28 cellular contexts compared by ENCODE assay signal in the genomic region with DNA sequence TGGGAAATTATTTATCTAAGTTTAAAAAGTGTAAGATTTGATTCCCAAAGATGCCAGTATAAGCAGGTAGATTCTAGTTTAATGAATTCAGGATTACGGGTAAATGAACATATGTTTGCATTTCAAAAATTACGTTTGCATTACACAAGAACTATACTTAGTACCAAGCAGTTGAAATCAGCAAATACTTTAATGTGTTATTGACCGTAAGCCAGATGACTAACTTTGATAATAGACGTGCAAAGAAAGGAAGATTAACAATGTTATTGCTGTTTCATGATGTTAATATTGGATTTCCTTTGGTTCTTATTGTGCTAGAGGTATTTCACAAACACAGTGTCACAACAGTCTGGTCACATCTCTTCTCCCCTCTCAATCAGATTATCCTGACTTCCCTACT.
"Had no signal": no experiment of that assay in that cellular context is flagged by ENCODE, and none has a peak within 500 bp of the region (broad histone marks: within the 10 kb centered on the region; RNA-seq: fewer than 3 reads in every experiment).

No MANE protein-coding gene starts in this region.

- H3K27me3 Mint-ChIP-seq: progenitor cell of endocrine pancreas; stimulated activated naive B cell treated with anti-CD40 and anti-IgM and Interleukin-4, amounts not matched to agents 10 μg/mL and 1 μg/mL and 100 μg/mL, for 72 hours; stimulated activated naive CD8-positive, alpha-beta T cell treated with anti-CD3 and anti-CD28 coated beads, Interleukin-15, Interleukin-2, amounts not matched to agents 100 ng/mL and 50 ng/mL, for 24 hours had no signal

- H3K9me3 ChIP-seq: ovary, psoas muscle, right lobe of liver, sigmoid colon, stomach, thoracic aorta, thyroid gland, tibial nerve, upper lobe of left lung, vagina had no signal

- H3K79me2 ChIP-seq: parathyroid adenoma had no signal

- H3K4me1 ChIP-seq: neural progenitor cell, parathyroid adenoma, psoas muscle, sigmoid colon, stomach, thyroid gland, tibial nerve, upper lobe of left lung, vagina had no signal

- H3K27me3 ChIP-seq: neural progenitor cell, ovary, right lobe of liver, sigmoid colon, stomach, thyroid gland, tibial nerve, upper lobe of left lung, vagina had no signal

- ATAC-seq: psoas muscle; right cardiac atrium; stimulated activated effector memory CD8-positive, alpha-beta T cell treated with anti-CD3 and anti-CD28 coated beads, Interleukin-12 subunit alpha, Interleukin-12 subunit beta, amount 100 ng/mL, for 72 hours; stimulated activated naive B cell treated with anti-CD40 and anti-IgM and Interleukin-4, amounts not matched to agents 10 μg/mL and 1 μg/mL and 100 μg/mL, for 72 hours had no signal

- H3K27ac Mint-ChIP-seq: nephron; neural progenitor cell; progenitor cell of endocrine pancreas; stimulated activated effector memory CD8-positive, alpha-beta T cell treated with anti-CD3 and anti-CD28 coated beads, Interleukin-12 subunit alpha, Interleukin-12 subunit beta, amount 100 ng/mL, for 72 hours; stimulated activated naive B cell treated with anti-CD40 and anti-IgM and Interleukin-4, amounts not matched to agents 10 μg/mL and 1 μg/mL and 100 μg/mL, for 72 hours; stimulated activated naive CD8-positive, alpha-beta T cell treated with anti-CD3 and anti-CD28 coated beads, Interleukin-15, Interleukin-2, amounts not matched to agents 100 ng/mL and 50 ng/mL, for 24 hours had no signal

- H3K4me3 Mint-ChIP-seq: nephron; neural progenitor cell; stimulated activated effector memory CD8-positive, alpha-beta T cell treated with anti-CD3 and anti-CD28 coated beads, Interleukin-12 subunit alpha, Interleukin-12 subunit beta, amount 100 ng/mL, for 72 hours; stimulated activated naive B cell treated with anti-CD40 and anti-IgM and Interleukin-4, amounts not matched to agents 10 μg/mL and 1 μg/mL and 100 μg/mL, for 72 hours; stimulated activated naive CD8-positive, alpha-beta T cell treated with anti-CD3 and anti-CD28 coated beads, Interleukin-15, Interleukin-2, amounts not matched to agents 100 ng/mL and 50 ng/mL, for 24 hours had no signal

- H3K9ac ChIP-seq: neural progenitor cell, parathyroid adenoma had no signal

- H2AFZ ChIP-seq: neural progenitor cell, parathyroid adenoma had no signal

- H3K4me2 ChIP-seq: neural progenitor cell had no signal

- H3K4me1 Mint-ChIP-seq: stimulated activated effector memory CD8-positive, alpha-beta T cell treated with anti-CD3 and anti-CD28 coated beads, Interleukin-12 subunit alpha, Interleukin-12 subunit beta, amount 100 ng/mL, for 72 hours; stimulated activated naive B cell treated with anti-CD40 and anti-IgM and Interleukin-4, amounts not matched to agents 10 μg/mL and 1 μg/mL and 100 μg/mL, for 72 hours had no signal

- DNase-seq: occipital lobe; ovary; posterior cingulate gyrus; psoas muscle; right cardiac atrium; right lobe of liver; sigmoid colon; small intestine; stimulated activated CD4-positive, alpha-beta T cell treated with anti-CD3 and anti-CD28 coated beads, Interleukin-15, amount 100 ng/mL, for 24 hours; stimulated activated CD4-positive, alpha-beta T cell treated with anti-CD3 and anti-CD28 coated beads, Interleukin-2, amount 100 ng/mL, for 24 hours; stimulated activated CD4-positive, alpha-beta T cell treated with anti-CD3 and anti-CD28 coated beads, Interleukin-2, amount 100 ng/mL, for 48 hours; stimulated activated CD4-positive, alpha-beta T cell treated with anti-CD3 and anti-CD28 coated beads, Interleukin-4, amount 100 ng/mL, for 24 hours; stimulated activated naive B cell treated with anti-CD40 and anti-IgM and Interleukin-4, amounts not matched to agents 10 μg/mL and 1 μg/mL and 100 μg/mL, for 72 hours; stimulated activated naive CD4-positive, alpha-beta T cell treated with Interleukin-2 at 50 U/mL for 16 hours; stomach; thyroid gland; trophoblast cell; upper lobe of left lung had no signal

- H3K4me3 ChIP-seq: neural progenitor cell, ovary, psoas muscle, right lobe of liver, sigmoid colon, stomach, thoracic aorta, thyroid gland, tibial nerve, upper lobe of left lung, vagina had no signal

- H3K27ac ChIP-seq: neural progenitor cell, ovary, parathyroid adenoma, psoas muscle, right lobe of liver, sigmoid colon, stomach, thoracic aorta, thyroid gland, tibial nerve, upper lobe of left lung, vagina had no signal

- H3K36me3 ChIP-seq: neural progenitor cell, ovary, right lobe of liver, sigmoid colon, stomach, thoracic aorta, thyroid gland, tibial nerve, upper lobe of left lung, vagina had no signal

- FAIRE-seq: small intestine, urothelium cell line had no signal

- H3K36me3 Mint-ChIP-seq: neural progenitor cell; stimulated activated effector memory CD8-positive, alpha-beta T cell treated with anti-CD3 and anti-CD28 coated beads, Interleukin-12 subunit alpha, Interleukin-12 subunit beta, amount 100 ng/mL, for 72 hours; stimulated activated naive B cell treated with anti-CD40 and anti-IgM and Interleukin-4, amounts not matched to agents 10 μg/mL and 1 μg/mL and 100 μg/mL, for 72 hours had no signal
